Comparison of ENCODE assay signal across 35 cellular contexts in genomic region chr15:98592136-98592535, GRCh38.
"Had no signal": no experiment of that assay in that cellular context is flagged by ENCODE, and none has a peak within 500 bp of the region (broad histone marks: within the 10 kb centered on the region; RNA-seq: fewer than 3 reads in every experiment).

No MANE protein-coding gene starts in this region.

- H3K27ac ChIP-seq: brain microvascular endothelial cell, Peyer's patch, SJSA1 had no signal

- H3K9me3 ChIP-seq: MG63, Peyer's patch, SJSA1, SK-N-SH had no signal

- DNase-seq: activated B cell treated with CpG ODN at 0.5 μM for 24 hours; activated CD4-positive, alpha-beta memory T cell treated with anti-CD3 and anti-CD28 coated beads, Interleukin-2, amount 10 ng/mL, durations not matched to agents 7 days and 5 days; activated CD4-positive, alpha-beta T cell treated with anti-CD3 and anti-CD28 coated beads for 1 hour; activated CD4-positive, alpha-beta T cell treated with anti-CD3 and anti-CD28 coated beads for 48 hours; activated CD8-positive, alpha-beta memory T cell treated with anti-CD3 and anti-CD28 coated beads for 24 hours; activated CD8-positive, alpha-beta memory T cell treated with anti-CD3 and anti-CD28 coated beads, Interleukin-2, amount 10 ng/mL, durations not matched to agents 7 days and 5 days; activated CD8-positive, alpha-beta memory T cell treated with anti-CD3 and anti-CD28 coated beads, Interleukin-2, amount 50 U/mL, for 48 hours; activated effector memory CD4-positive, alpha-beta T cell treated with anti-CD3 and anti-CD28 coated beads, Interleukin-2, amount 50 U/mL, for 16 hours; activated naive CD4-positive, alpha-beta T cell; activated naive CD4-positive, alpha-beta T cell treated with anti-CD3 and anti-CD28 coated beads, Interleukin-2, amount 50 U/mL, for 16 hours; activated naive CD8-positive, alpha-beta T cell treated with anti-CD3 and anti-CD28 coated beads for 36 hours; activated T-cell treated with anti-CD3 and anti-CD28 coated beads, Interleukin-2, amount 50 U/mL, for 48 hours; amniotic stem cell; aorta; brain microvascular endothelial cell; central memory CD4-positive, alpha-beta T cell; Kasumi-1; KG1; MG63; NCI-H1092; NCI-H1436 treated with DMSO at 0.1 percent for 48 hours; NCI-H1694 treated with DMSO at 0.1 percent for 48 hours; NCI-H2029; NCI-H2107; NCI-H2171; NCI-H510A; NCI-H526; NCI-H748 treated with DMSO at 0.1 percent for 48 hours; NK-92 treated with Interleukin-12 subunit alpha and Interleukin-12 subunit beta, amount 100 ng/mL, for 24 hours; PC-3; RPMI8226; SHP77 treated with DMSO at 0.1 percent for 48 hours; SK-N-SH had no signal

- H3K36me3 ChIP-seq: brain microvascular endothelial cell, MG63, Peyer's patch, SJSA1 had no signal

- ATAC-seq: activated CD8-positive, alpha-beta memory T cell treated with anti-CD3 and anti-CD28 coated beads, Interleukin-2, amount 10 ng/mL, durations not matched to agents 7 days and 5 days; PC-3 had no signal

- H3K4me1 ChIP-seq: Peyer's patch had no signal

- H3K4me3 ChIP-seq: MG63, Peyer's patch, SJSA1 had no signal

- H3K27me3 ChIP-seq: brain microvascular endothelial cell, MG63, Peyer's patch had no signal
